Comparison of ENCODE assay signal across 15 cellular contexts in genomic region chrX:150774798-150775568, GRCh38.
"Had no signal": no experiment of that assay in that cellular context is flagged by ENCODE, and none has a peak within 500 bp of the region (broad histone marks: within the 10 kb centered on the region; RNA-seq: fewer than 3 reads in every experiment).

No MANE protein-coding gene starts in this region.

- H3K27ac ChIP-seq: body of pancreas, epithelial cell of prostate, psoas muscle, sigmoid colon, spleen, stomach, thyroid gland had no signal

- H3K4me1 ChIP-seq: body of pancreas, psoas muscle, sigmoid colon, stomach, thyroid gland had no signal

- H3K4me3 ChIP-seq: body of pancreas, psoas muscle, sigmoid colon, spleen, stomach, thyroid gland had no signal

- DNase-seq: activated CD4-positive, alpha-beta memory T cell treated with anti-CD3 and anti-CD28 coated beads for 36 hours; activated CD4-positive, alpha-beta T cell treated with anti-CD3 and anti-CD28 coated beads for 36 hours; activated CD8-positive, alpha-beta memory T cell treated with anti-CD3 and anti-CD28 coated beads, Interleukin-2, amount 10 ng/mL, durations not matched to agents 7 days and 5 days; activated T-cell treated with anti-CD3 and anti-CD28 coated beads, Interleukin-2, amount 50 U/mL, for 1 hour; body of pancreas; effector memory CD8-positive, alpha-beta T cell; foreskin melanocyte; mesendoderm; psoas muscle; sigmoid colon; spleen; stomach; thyroid gland had no signal

- H3K9me3 ChIP-seq: body of pancreas, psoas muscle, sigmoid colon, spleen, stomach, thyroid gland had no signal

- FAIRE-seq: urothelium cell line had no signal

- H3K36me3 ChIP-seq: thyroid gland had no signal
